Comparison of ENCODE assay signal across 1 cellular context in genomic region chr14:23160924-23161522, GRCh38.
A peak's percentile ranks its signal among the peaks of the same experiment; 100 is the strongest.
TF ChIP-seq lines count a peak whose summit lies in the region.

No MANE protein-coding gene starts in this region.

TF ChIP-seq in K562, 482 proteins besides CTCF, POLR2A, EP300 and RAD21 (continued from another document and continues in another):
- TF ChIP-seq, protein P1, sequence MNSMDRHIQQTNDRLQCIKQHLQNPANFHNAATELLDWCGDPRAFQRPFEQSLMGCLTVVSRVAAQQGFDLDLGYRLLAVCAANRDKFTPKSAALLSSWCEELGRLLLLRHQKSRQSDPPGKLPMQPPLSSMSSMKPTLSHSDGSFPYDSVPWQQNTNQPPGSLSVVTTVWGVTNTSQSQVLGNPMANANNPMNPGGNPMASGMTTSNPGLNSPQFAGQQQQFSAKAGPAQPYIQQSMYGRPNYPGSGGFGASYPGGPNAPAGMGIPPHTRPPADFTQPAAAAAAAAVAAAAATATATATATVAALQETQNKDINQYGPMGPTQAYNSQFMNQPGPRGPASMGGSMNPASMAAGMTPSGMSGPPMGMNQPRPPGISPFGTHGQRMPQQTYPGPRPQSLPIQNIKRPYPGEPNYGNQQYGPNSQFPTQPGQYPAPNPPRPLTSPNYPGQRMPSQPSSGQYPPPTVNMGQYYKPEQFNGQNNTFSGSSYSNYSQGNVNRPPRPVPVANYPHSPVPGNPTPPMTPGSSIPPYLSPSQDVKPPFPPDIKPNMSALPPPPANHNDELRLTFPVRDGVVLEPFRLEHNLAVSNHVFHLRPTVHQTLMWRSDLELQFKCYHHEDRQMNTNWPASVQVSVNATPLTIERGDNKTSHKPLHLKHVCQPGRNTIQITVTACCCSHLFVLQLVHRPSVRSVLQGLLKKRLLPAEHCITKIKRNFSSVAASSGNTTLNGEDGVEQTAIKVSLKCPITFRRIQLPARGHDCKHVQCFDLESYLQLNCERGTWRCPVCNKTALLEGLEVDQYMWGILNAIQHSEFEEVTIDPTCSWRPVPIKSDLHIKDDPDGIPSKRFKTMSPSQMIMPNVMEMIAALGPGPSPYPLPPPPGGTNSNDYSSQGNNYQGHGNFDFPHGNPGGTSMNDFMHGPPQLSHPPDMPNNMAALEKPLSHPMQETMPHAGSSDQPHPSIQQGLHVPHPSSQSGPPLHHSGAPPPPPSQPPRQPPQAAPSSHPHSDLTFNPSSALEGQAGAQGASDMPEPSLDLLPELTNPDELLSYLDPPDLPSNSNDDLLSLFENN (IDR thresholded peaks at IDR 0.05; ENCODE audit: low read depth in 2 of 2, low read length in 2 of 2) = no peak
- TF ChIP-seq MTA3 (IDR thresholded peaks at IDR 0.05; ENCODE audit: borderline replicate concordance) = peak; percentile 34; the same call in 1 of the 2 replicates
- peak; percentile 46; the same call in 1 of the 2 replicates for TF ChIP-seq TRIM28 (IDR thresholded peaks at IDR 0.05)
- no peak for TF ChIP-seq CBX1 (IDR thresholded peaks at IDR 0.05; ENCODE audit: low read depth)
- no peak for TF ChIP-seq CBX2 (IDR thresholded peaks at IDR 0.05; ENCODE audit: insufficient read depth, low read length, poor library complexity, severe bottlenecking)
- TF ChIP-seq ZFP1 (CRISPR knock-in tag; IDR thresholded peaks at IDR 0.05) = no peak
- no peak for TF ChIP-seq NRF1 (conservative IDR thresholded peaks at IDR 0.05 in 1 of 2, IDR thresholded peaks at IDR 0.05 in 1 of 2)
- TF ChIP-seq JUND (IDR thresholded peaks at IDR 0.05; ENCODE audit: borderline replicate concordance, low read depth, low read length) = peak; percentile 54; the same call in 1 of the 2 replicates
- peak; percentile 61; the same call in 1 of the 3 replicates for TF ChIP-seq JUND (tag; IDR thresholded peaks at IDR 0.05; ENCODE audit: borderline replicate concordance, low read depth, low read length)
- no peak for TF ChIP-seq ZNF239 (CRISPR knock-in tag; IDR thresholded peaks at IDR 0.05)
- no peak for TF ChIP-seq IFI16 (CRISPR knock-in tag; IDR thresholded peaks at IDR 0.05)
- TF ChIP-seq CBFB (CRISPR knock-in tag; IDR thresholded peaks at IDR 0.05) = no peak
- no peak for TF ChIP-seq CREB1 (IDR thresholded peaks at IDR 0.05)
- no peak for TF ChIP-seq CREB1 (CRISPR knock-in tag; IDR thresholded peaks at IDR 0.05)
- TF ChIP-seq RNF2 (IDR thresholded peaks at IDR 0.05) = no peak
- TF ChIP-seq CHAMP1 (IDR thresholded peaks at IDR 0.05) = no peak
- TF ChIP-seq ZFX (CRISPR knock-in tag; IDR thresholded peaks at IDR 0.05) = no peak
- TF ChIP-seq, protein P2, sequence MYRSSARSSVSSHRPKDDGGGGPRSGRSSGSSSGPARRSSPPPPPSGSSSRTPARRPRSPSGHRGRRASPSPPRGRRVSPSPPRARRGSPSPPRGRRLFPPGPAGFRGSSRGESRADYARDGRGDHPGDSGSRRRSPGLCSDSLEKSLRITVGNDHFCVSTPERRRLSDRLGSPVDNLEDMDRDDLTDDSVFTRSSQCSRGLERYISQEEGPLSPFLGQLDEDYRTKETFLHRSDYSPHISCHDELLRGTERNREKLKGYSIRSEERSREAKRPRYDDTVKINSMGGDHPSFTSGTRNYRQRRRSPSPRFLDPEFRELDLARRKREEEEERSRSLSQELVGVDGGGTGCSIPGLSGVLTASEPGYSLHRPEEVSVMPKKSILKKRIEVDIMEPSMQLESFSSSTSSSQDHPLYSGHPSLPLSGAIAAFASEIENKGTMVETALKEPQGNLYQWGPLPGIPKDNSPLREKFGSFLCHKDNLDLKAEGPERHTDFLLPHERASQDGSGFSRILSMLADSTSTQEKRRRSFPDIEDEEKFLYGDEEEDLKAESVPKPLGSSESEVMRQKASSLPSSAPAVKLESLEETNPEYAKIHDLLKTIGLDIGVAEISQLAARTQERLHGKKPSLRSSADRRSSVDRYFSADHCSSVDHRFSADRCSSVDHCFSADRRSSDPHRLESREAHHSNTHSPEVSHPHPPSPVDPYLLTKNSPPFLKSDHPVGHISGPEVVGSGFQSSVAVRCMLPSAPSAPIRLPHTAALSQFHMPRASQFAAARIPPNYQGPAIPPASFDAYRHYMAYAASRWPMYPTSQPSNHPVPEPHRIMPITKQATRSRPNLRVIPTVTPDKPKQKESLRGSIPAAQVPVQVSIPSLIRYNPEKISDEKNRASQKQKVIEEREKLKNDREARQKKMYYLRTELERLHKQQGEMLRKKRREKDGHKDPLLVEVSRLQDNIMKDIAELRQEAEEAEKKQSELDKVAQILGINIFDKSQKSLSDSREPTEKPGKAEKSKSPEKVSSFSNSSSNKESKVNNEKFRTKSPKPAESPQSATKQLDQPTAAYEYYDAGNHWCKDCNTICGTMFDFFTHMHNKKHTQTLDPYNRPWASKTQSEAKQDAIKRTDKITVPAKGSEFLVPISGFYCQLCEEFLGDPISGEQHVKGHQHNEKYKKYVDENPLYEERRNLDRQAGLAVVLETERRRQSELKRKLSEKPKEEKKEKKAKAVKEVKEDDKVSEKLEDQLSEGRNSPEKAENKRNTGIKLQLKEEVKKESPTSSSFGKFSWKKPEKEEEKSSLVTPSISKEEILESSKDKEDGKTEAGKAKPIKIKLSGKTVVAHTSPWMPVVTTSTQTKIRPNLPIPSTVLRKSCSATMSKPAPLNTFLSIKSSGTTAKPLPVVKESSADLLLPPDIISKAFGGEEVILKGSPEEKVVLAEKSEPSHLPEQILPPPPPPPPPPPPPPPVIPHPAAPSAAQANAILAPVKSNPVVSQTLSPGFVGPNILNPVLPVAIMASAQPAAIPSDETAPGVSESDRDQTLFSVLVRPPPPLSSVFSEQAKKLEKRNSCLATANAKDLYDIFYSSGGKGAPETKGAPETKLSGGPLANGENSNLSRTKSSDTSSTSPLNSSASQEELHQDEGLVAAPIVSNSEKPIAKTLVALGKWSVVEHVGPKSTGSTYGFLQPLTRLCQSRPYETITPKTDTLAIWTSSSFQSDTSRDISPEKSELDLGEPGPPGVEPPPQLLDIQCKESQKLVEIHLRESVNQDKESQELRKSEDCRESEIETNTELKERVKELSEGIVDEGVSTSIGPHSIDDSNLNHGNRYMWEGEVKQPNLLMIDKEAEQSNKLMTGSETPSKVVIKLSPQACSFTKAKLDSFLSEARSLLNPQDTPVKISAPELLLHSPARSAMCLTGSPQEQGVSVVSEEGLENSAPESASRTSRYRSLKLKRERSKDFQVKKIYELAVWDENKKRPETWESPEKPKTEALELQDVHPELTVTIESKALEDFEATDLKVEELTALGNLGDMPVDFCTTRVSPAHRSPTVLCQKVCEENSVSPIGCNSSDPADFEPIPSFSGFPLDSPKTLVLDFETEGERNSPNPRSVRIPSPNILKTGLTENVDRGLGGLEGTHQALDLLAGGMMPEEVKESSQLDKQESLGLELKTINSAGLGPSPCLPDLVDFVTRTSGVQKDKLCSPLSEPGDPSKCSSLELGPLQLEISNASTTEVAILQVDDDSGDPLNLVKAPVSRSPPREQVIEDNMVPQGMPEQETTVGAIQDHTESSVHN (IDR thresholded peaks at IDR 0.05; ENCODE audit: borderline replicate concordance in 1 of 2, low read depth in 1 of 2) = peak in 1 of 2 experiments; percentile 81; a peak in 1 of 4 replicates
- no peak for TF ChIP-seq BCL6 (CRISPR knock-in tag; IDR thresholded peaks at IDR 0.05)
- no peak; the same call in none of the 2 replicates for TF ChIP-seq DMBX1 (CRISPR knock-in tag; IDR thresholded peaks at IDR 0.05; ENCODE audit: borderline replicate concordance)
- TF ChIP-seq, protein P3, sequence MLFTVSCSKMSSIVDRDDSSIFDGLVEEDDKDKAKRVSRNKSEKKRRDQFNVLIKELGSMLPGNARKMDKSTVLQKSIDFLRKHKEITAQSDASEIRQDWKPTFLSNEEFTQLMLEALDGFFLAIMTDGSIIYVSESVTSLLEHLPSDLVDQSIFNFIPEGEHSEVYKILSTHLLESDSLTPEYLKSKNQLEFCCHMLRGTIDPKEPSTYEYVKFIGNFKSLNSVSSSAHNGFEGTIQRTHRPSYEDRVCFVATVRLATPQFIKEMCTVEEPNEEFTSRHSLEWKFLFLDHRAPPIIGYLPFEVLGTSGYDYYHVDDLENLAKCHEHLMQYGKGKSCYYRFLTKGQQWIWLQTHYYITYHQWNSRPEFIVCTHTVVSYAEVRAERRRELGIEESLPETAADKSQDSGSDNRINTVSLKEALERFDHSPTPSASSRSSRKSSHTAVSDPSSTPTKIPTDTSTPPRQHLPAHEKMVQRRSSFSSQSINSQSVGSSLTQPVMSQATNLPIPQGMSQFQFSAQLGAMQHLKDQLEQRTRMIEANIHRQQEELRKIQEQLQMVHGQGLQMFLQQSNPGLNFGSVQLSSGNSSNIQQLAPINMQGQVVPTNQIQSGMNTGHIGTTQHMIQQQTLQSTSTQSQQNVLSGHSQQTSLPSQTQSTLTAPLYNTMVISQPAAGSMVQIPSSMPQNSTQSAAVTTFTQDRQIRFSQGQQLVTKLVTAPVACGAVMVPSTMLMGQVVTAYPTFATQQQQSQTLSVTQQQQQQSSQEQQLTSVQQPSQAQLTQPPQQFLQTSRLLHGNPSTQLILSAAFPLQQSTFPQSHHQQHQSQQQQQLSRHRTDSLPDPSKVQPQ (CRISPR knock-in tag; IDR thresholded peaks at IDR 0.05; ENCODE audit: borderline replicate concordance) = no peak
- TF ChIP-seq DIDO1 (tag; IDR thresholded peaks at IDR 0.05; ENCODE audit: low read depth) = no peak
- TF ChIP-seq, protein P4, sequence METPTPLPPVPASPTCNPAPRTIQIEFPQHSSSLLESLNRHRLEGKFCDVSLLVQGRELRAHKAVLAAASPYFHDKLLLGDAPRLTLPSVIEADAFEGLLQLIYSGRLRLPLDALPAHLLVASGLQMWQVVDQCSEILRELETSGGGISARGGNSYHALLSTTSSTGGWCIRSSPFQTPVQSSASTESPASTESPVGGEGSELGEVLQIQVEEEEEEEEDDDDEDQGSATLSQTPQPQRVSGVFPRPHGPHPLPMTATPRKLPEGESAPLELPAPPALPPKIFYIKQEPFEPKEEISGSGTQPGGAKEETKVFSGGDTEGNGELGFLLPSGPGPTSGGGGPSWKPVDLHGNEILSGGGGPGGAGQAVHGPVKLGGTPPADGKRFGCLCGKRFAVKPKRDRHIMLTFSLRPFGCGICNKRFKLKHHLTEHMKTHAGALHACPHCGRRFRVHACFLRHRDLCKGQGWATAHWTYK (CRISPR knock-in tag; IDR thresholded peaks at IDR 0.05) = no peak
- TF ChIP-seq SAFB (IDR thresholded peaks at IDR 0.05; ENCODE audit: borderline replicate concordance, low read depth, low read length) = no peak
- TF ChIP-seq, protein P5, sequence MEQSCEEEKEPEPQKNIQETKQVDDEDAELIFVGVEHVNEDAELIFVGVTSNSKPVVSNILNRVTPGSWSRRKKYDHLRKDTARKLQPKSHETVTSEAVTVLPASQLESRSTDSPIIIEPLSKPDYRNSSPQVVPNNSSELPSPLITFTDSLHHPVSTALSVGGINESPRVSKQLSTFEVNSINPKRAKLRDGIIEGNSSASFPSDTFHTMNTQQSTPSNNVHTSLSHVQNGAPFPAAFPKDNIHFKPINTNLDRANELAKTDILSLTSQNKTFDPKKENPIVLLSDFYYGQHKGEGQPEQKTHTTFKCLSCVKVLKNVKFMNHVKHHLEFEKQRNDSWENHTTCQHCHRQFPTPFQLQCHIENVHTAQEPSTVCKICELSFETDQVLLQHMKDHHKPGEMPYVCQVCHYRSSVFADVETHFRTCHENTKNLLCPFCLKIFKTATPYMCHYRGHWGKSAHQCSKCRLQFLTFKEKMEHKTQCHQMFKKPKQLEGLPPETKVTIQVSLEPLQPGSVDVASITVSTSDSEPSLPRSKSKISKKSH (CRISPR knock-in tag; IDR thresholded peaks at IDR 0.05) = no peak
- no peak for TF ChIP-seq ZNF354B (CRISPR knock-in tag; IDR thresholded peaks at IDR 0.05)
- TF ChIP-seq TCF7L2 (IDR thresholded peaks at IDR 0.05; ENCODE audit: low read depth, low read length) = no peak
- peak; percentile 93 for TF ChIP-seq KLF16 (IDR thresholded peaks at IDR 0.05)
- no peak for TF ChIP-seq KAT2B (IDR thresholded peaks at IDR 0.05; ENCODE audit: low read depth, low read length)
- TF ChIP-seq HDAC1 (IDR thresholded peaks at IDR 0.05) = peak in 1 of 2 experiments; percentile 60; a peak in 3 of 4 replicates
- TF ChIP-seq MITF (IDR thresholded peaks at IDR 0.05) = no peak
- no peak for TF ChIP-seq NFE2L1 (tag; IDR thresholded peaks at IDR 0.05; ENCODE audit: borderline replicate concordance, low read depth)
- TF ChIP-seq, protein P6, sequence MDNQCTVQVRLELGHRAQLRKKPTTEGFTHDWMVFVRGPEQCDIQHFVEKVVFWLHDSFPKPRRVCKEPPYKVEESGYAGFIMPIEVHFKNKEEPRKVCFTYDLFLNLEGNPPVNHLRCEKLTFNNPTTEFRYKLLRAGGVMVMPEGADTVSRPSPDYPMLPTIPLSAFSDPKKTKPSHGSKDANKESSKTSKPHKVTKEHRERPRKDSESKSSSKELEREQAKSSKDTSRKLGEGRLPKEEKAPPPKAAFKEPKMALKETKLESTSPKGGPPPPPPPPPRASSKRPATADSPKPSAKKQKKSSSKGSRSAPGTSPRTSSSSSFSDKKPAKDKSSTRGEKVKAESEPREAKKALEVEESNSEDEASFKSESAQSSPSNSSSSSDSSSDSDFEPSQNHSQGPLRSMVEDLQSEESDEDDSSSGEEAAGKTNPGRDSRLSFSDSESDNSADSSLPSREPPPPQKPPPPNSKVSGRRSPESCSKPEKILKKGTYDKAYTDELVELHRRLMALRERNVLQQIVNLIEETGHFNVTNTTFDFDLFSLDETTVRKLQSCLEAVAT (IDR thresholded peaks at IDR 0.05) = peak in 1 of 2 experiments; percentile 46; a peak in 1 of 4 replicates
- TF ChIP-seq NCOA2 (IDR thresholded peaks at IDR 0.05; ENCODE audit: partially characterized antibody in 2 of 2) = no peak
